Comparison of ENCODE assay signal across 2 cellular contexts in the genomic region with DNA sequence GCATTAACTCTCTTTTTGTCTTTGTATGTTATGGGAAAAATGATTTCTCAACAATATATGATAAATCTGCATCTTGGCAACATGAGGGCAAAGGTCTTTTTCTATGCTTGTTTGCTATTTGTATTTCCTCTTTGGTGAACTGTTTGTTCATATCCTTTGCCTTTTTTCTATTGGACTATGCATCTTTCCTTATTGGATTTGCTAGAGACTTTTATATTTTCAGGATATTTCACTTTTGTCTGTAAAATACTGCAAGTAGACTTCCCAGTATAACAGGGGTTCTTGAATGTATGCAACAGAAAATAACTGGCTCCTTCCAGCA.
A peak's percentile ranks its signal among the peaks of the same experiment; 100 is the strongest.
TF ChIP-seq lines count a peak whose summit lies in the region.

No MANE protein-coding gene starts in this region.

TF ChIP-seq in HCT116, 20 proteins besides CTCF, POLR2A, EP300 and RAD21 (continued from another document):
- TF ChIP-seq, protein P1, sequence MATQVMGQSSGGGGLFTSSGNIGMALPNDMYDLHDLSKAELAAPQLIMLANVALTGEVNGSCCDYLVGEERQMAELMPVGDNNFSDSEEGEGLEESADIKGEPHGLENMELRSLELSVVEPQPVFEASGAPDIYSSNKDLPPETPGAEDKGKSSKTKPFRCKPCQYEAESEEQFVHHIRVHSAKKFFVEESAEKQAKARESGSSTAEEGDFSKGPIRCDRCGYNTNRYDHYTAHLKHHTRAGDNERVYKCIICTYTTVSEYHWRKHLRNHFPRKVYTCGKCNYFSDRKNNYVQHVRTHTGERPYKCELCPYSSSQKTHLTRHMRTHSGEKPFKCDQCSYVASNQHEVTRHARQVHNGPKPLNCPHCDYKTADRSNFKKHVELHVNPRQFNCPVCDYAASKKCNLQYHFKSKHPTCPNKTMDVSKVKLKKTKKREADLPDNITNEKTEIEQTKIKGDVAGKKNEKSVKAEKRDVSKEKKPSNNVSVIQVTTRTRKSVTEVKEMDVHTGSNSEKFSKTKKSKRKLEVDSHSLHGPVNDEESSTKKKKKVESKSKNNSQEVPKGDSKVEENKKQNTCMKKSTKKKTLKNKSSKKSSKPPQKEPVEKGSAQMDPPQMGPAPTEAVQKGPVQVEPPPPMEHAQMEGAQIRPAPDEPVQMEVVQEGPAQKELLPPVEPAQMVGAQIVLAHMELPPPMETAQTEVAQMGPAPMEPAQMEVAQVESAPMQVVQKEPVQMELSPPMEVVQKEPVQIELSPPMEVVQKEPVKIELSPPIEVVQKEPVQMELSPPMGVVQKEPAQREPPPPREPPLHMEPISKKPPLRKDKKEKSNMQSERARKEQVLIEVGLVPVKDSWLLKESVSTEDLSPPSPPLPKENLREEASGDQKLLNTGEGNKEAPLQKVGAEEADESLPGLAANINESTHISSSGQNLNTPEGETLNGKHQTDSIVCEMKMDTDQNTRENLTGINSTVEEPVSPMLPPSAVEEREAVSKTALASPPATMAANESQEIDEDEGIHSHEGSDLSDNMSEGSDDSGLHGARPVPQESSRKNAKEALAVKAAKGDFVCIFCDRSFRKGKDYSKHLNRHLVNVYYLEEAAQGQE (IDR thresholded peaks at IDR 0.05; ENCODE audit: low read depth): no peak
- no peak for TF ChIP-seq SIN3A (IDR thresholded peaks at IDR 0.05; ENCODE audit: low read depth)
- TF ChIP-seq CEBPB (IDR thresholded peaks at IDR 0.05; ENCODE audit: low read depth): no peak
- no peak for TF ChIP-seq CBX3 (IDR thresholded peaks at IDR 0.05; ENCODE audit: low read depth)
- TF ChIP-seq POLR2AphosphoS5 (IDR thresholded peaks at IDR 0.05; ENCODE audit: low read depth, low read length): no peak
- no peak for TF ChIP-seq ZNF274 (IDR thresholded peaks at IDR 0.05; ENCODE audit: low read depth, low read length)
- no peak for TF ChIP-seq EGR1 (IDR thresholded peaks at IDR 0.05; ENCODE audit: low read depth)
- TF ChIP-seq ELF1 (IDR thresholded peaks at IDR 0.05; ENCODE audit: borderline replicate concordance, low read depth): no peak
- no peak for TF ChIP-seq EZH2 (IDR thresholded peaks at IDR 0.05)
- TF ChIP-seq, protein P2, sequence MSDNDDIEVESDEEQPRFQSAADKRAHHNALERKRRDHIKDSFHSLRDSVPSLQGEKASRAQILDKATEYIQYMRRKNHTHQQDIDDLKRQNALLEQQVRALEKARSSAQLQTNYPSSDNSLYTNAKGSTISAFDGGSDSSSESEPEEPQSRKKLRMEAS (IDR thresholded peaks at IDR 0.05): no peak
- TF ChIP-seq JUND (IDR thresholded peaks at IDR 0.05): no peak
- no peak for TF ChIP-seq SRF (IDR thresholded peaks at IDR 0.05; ENCODE audit: low read depth)
- TF ChIP-seq, protein P3, sequence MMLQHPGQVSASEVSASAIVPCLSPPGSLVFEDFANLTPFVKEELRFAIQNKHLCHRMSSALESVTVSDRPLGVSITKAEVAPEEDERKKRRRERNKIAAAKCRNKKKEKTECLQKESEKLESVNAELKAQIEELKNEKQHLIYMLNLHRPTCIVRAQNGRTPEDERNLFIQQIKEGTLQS (IDR thresholded peaks at IDR 0.05): no peak

TF ChIP-seq in K562, 482 proteins besides CTCF, POLR2A, EP300 and RAD21 (continued from another document):
- 0 out of 2 replicates have a peak, but pooled peaks have one; percentile 5 for TF ChIP-seq FOSL1 (tag; conservative IDR thresholded peaks at IDR 0.05)
